ENCODE assay signal across 10 cellular contexts in genomic region chr5:67267522-67268232, GRCh38.
DNase-seq lines count a peak whose midpoint lies in the region; TF ChIP-seq lines count a peak whose summit lies in the region.
"Had no signal": no experiment of that assay in that cellular context is flagged by ENCODE, and none has a peak within 500 bp of the region (broad histone marks: within the 10 kb centered on the region; RNA-seq: fewer than 3 reads in every experiment).

No MANE protein-coding gene starts in this region.

- H3K4me1 ChIP-seq in SJSA1 (replicated peaks) (peaks cover 28% of the 10 kb centered on the region), esophagus muscularis mucosa (peaks cover 30 to 95% (median 87%) of the 10 kb centered on the region in 4 donors), mucosa of rectum (ENCODE audit: control insufficient read depth in 2 of 2, insufficient read depth in 2 of 2, low read length in 2 of 2) (peaks cover 21 to 26% of the 10 kb centered on the region in 2 donors), thymus (ENCODE audit: control insufficient read depth, insufficient read depth, low read length) (no peaks in the 10 kb centered on the region)

- TF ChIP-seq POLR2A in esophagus muscularis mucosa (IDR thresholded peaks at IDR 0.05; ENCODE audit: low read depth) (no peak), erythroblast (IDR thresholded peaks at IDR 0.05; ENCODE audit: low read length) (no peak)

- H3K9ac ChIP-seq in mucosa of rectum (ENCODE audit: low read depth in 1 of 2, low read length in 2 of 2), result no peak overlapping the region

- intact Hi-C loops in esophagus muscularis mucosa (cut with DNase I), result loop anchor here (5.0 kb wide), 1 partner anchor 425 kb away; no protein-coding TSS in a partner anchor

- WGBS in esophagus muscularis mucosa, result 32% methylated on average over 7 of the region's 7 CpGs
- WGBS in thymus, result 89% methylated on average over 7 of the region's 7 CpGs

- H3K4me3 ChIP-seq in SJSA1 (no peak overlapping the region), esophagus muscularis mucosa (no peak overlapping the region), mucosa of rectum (ENCODE audit: low read length in 2 of 2) (peak overlapping the region in 1 of 2 donors; percentile 7), thymus (ENCODE audit: low read length) (no peak overlapping the region)

- H3K27ac ChIP-seq in SJSA1 (peak overlapping the region; percentile 53), esophagus muscularis mucosa (replicated peaks in 1 of 4) (peak overlapping the region; percentile 88 to 92 (median 90)), mucosa of rectum (ENCODE audit: low read depth in 2 of 2, low read length in 2 of 2) (peak overlapping the region; percentile 82 to 88), thymus (ENCODE audit: low read depth) (peak overlapping the region; percentile 90)

- no peaks in the 10 kb centered on the region for H3K36me3 ChIP-seq in SJSA1
- no peaks in the 10 kb centered on the region for H3K36me3 ChIP-seq in esophagus muscularis mucosa
- no peaks in the 10 kb centered on the region for H3K36me3 ChIP-seq in mucosa of rectum (ENCODE audit: control insufficient read depth in 2 of 2, insufficient read depth in 2 of 2, low read length in 2 of 2)
- no peaks in the 10 kb centered on the region for H3K36me3 ChIP-seq in thymus (ENCODE audit: control insufficient read depth, insufficient read depth)

- no peak for TF ChIP-seq CTCF in esophagus muscularis mucosa (IDR thresholded peaks at IDR 0.05)

- H3K9me3 ChIP-seq in SJSA1 (replicated peaks), result no peaks in the 10 kb centered on the region
- no peaks in the 10 kb centered on the region for H3K9me3 ChIP-seq in esophagus muscularis mucosa
- no peaks in the 10 kb centered on the region for H3K9me3 ChIP-seq in mucosa of rectum (ENCODE audit: control insufficient read depth in 2 of 2, low read length in 2 of 2)
- no peaks in the 10 kb centered on the region for H3K9me3 ChIP-seq in thymus (ENCODE audit: control insufficient read depth)

- H3K27me3 ChIP-seq in SJSA1 (replicated peaks), result no peaks in the 10 kb centered on the region
- no peaks in the 10 kb centered on the region for H3K27me3 ChIP-seq in esophagus muscularis mucosa
- no peaks in the 10 kb centered on the region for H3K27me3 ChIP-seq in mucosa of rectum (ENCODE audit: control insufficient read depth in 2 of 2, insufficient read depth in 2 of 2, low read length in 2 of 2)
- H3K27me3 ChIP-seq in thymus (ENCODE audit: control insufficient read depth, insufficient read depth), result no peaks in the 10 kb centered on the region

- TF ChIP-seq EP300 in esophagus muscularis mucosa (IDR thresholded peaks at IDR 0.05), result no peak

- DNase-seq in SJSA1 (ENCODE audit: low read depth in 1 of 2, low spot score in 2 of 2), result no peak
- DNase-seq in esophagus muscularis mucosa (ENCODE audit: extremely low spot score), result peak; percentile 62
- DNase-seq in erythroblast (lab: John Stamatoyannopoulos, UW), result no peak
- DNase-seq in SHP77 (lab: John Stamatoyannopoulos, UW), result no peak
- DNase-seq in GM19238 (ENCODE audit: insufficient read length, low spot score), result no peak
- DNase-seq in NCI-H1436 (lab: John Stamatoyannopoulos, UW), result no peak
- DNase-seq: activated naive CD4-positive, alpha-beta T cell treated with anti-CD3 and anti-CD28 coated beads, Interleukin-2, amount 50 U/mL, for 16 hours; DMS153 had no signal
